11 cellular contexts compared by ENCODE assay signal in genomic region chr6:28709478-28710349, GRCh38.
DNase-seq lines count a peak whose midpoint lies in the region; ATAC-seq and TF ChIP-seq lines count a peak whose summit lies in the region.
"Had no signal": no experiment of that assay in that cellular context is flagged by ENCODE, and none has a peak within 500 bp of the region (broad histone marks: within the 10 kb centered on the region; RNA-seq: fewer than 3 reads in every experiment).

No MANE protein-coding gene starts in this region.

- H3K36me3 Mint-ChIP-seq in activated T-cell treated with anti-CD3 and anti-CD28 coated beads, Interleukin-2, amount 50 U/mL, for 72 hours (ENCODE audit: insufficient read depth in 2 of 2) = peaks cover 16 to 23% of the 10 kb centered on the region in 2 donors
- peaks cover 20% of the 10 kb centered on the region for H3K36me3 Mint-ChIP-seq in glutamatergic neuron (ENCODE audit: unreplicated experiment)
- H3K36me3 Mint-ChIP-seq in stimulated activated naive B cell treated with anti-CD40 and anti-IgM and Interleukin-4, amounts not matched to agents 10 μg/mL and 1 μg/mL and 100 μg/mL, for 72 hours = peaks cover 7 to 22% of the 10 kb centered on the region in 2 donors

- DNase-seq in activated T-cell treated with anti-CD3 and anti-CD28 coated beads, Interleukin-2, amount 50 U/mL, for 72 hours = no peak
- no peak for DNase-seq in activated T-cell treated with anti-CD3 and anti-CD28 coated beads, Interleukin-2, amount 50 U/mL, for 1 hour
- peak; percentile 45 for DNase-seq in glutamatergic neuron
- DNase-seq in stimulated activated naive B cell treated with anti-CD40 and anti-IgM and Interleukin-4, amounts not matched to agents 10 μg/mL and 1 μg/mL and 100 μg/mL, for 72 hours = no peak
- DNase-seq in LoVo (ENCODE audit: low spot score) = no peak
- no peak for DNase-seq in NCI-H446 treated with DMSO at 0.1 percent for 48 hours (lab: John Stamatoyannopoulos, UW)
- DNase-seq in T-helper 9 cell = no peak
- DNase-seq: DMS79 had no signal

- H3K9me3 Mint-ChIP-seq in activated T-cell treated with anti-CD3 and anti-CD28 coated beads, Interleukin-2, amount 50 U/mL, for 72 hours = peaks cover 6 to 7% of the 10 kb centered on the region in 2 donors
- peaks cover 16% of the 10 kb centered on the region for H3K9me3 Mint-ChIP-seq in glutamatergic neuron (ENCODE audit: unreplicated experiment)
- H3K9me3 Mint-ChIP-seq in stimulated activated naive B cell treated with anti-CD40 and anti-IgM and Interleukin-4, amounts not matched to agents 10 μg/mL and 1 μg/mL and 100 μg/mL, for 72 hours = peaks cover 18 to 23% of the 10 kb centered on the region in 2 donors

- peak overlapping the region; percentile 20 for H3K4me3 ChIP-seq in WI38 (ENCODE audit: low read depth, low read length)
- H3K4me3 ChIP-seq: ascending aorta, SJSA1 had no signal

- H3K27me3 Mint-ChIP-seq in activated T-cell treated with anti-CD3 and anti-CD28 coated beads, Interleukin-2, amount 50 U/mL, for 72 hours (ENCODE audit: low read depth) = peaks cover 69% of the 10 kb centered on the region
- H3K27me3 Mint-ChIP-seq in glutamatergic neuron (ENCODE audit: unreplicated experiment) = no peaks in the 10 kb centered on the region
- H3K27me3 Mint-ChIP-seq in stimulated activated naive B cell treated with anti-CD40 and anti-IgM and Interleukin-4, amounts not matched to agents 10 μg/mL and 1 μg/mL and 100 μg/mL, for 72 hours = peaks cover 47 to 76% of the 10 kb centered on the region in 2 donors

- peak overlapping the region; percentile 68 to 83 for H3K4me3 Mint-ChIP-seq in activated T-cell treated with anti-CD3 and anti-CD28 coated beads, Interleukin-2, amount 50 U/mL, for 72 hours
- peak overlapping the region; percentile 93 for H3K4me3 Mint-ChIP-seq in glutamatergic neuron (ENCODE audit: unreplicated experiment)
- peak overlapping the region; percentile 9 to 59 for H3K4me3 Mint-ChIP-seq in stimulated activated naive B cell treated with anti-CD40 and anti-IgM and Interleukin-4, amounts not matched to agents 10 μg/mL and 1 μg/mL and 100 μg/mL, for 72 hours

- ATAC-seq in activated T-cell treated with anti-CD3 and anti-CD28 coated beads, Interleukin-2, amount 50 U/mL, for 72 hours (replicated peaks in 1 of 2) = no peak
- no peak for ATAC-seq in stimulated activated naive B cell treated with anti-CD40 and anti-IgM and Interleukin-4, amounts not matched to agents 10 μg/mL and 1 μg/mL and 100 μg/mL, for 72 hours (replicated peaks)

- peaks cover 14% of the 10 kb centered on the region for H3K4me1 Mint-ChIP-seq in activated T-cell treated with anti-CD3 and anti-CD28 coated beads, Interleukin-2, amount 50 U/mL, for 72 hours (ENCODE audit: low read depth)
- no peaks in the 10 kb centered on the region for H3K4me1 Mint-ChIP-seq in glutamatergic neuron (ENCODE audit: low read depth, unreplicated experiment)
- H3K4me1 Mint-ChIP-seq in stimulated activated naive B cell treated with anti-CD40 and anti-IgM and Interleukin-4, amounts not matched to agents 10 μg/mL and 1 μg/mL and 100 μg/mL, for 72 hours = peaks cover 4 to 6% of the 10 kb centered on the region in 2 donors

- TF ChIP-seq CTCF in WI38 (IDR thresholded peaks at IDR 0.05; ENCODE audit: low read depth, low read length) (no peak), glutamatergic neuron (IDR thresholded peaks at IDR 0.05; ENCODE audit: partially characterized antibody, unreplicated experiment) (no peak)

- H3K27ac Mint-ChIP-seq in activated T-cell treated with anti-CD3 and anti-CD28 coated beads, Interleukin-2, amount 50 U/mL, for 72 hours = peak overlapping the region; percentile 77
- peak overlapping the region; percentile 79 for H3K27ac Mint-ChIP-seq in glutamatergic neuron (ENCODE audit: unreplicated experiment)
- peak overlapping the region; percentile 15 for H3K27ac Mint-ChIP-seq in stimulated activated naive B cell treated with anti-CD40 and anti-IgM and Interleukin-4, amounts not matched to agents 10 μg/mL and 1 μg/mL and 100 μg/mL, for 72 hours

Comparison
In these comparisons a context has a peak if more than half of its experiments do, and no peak if none do; other contexts are left out.
1. H3K27ac Mint-ChIP-seq: peak in every context shown above with its lines; median percentile 79 in glutamatergic neuron; 77 in activated T-cell treated with anti-CD3 and anti-CD28 coated beads, Interleukin-2, amount 50 U/mL, for 72 hours; 15 in stimulated activated naive B cell treated with anti-CD40 and anti-IgM and Interleukin-4, amounts not matched to agents 10 μg/mL and 1 μg/mL and 100 μg/mL, for 72 hours.
2. H3K4me3 Mint-ChIP-seq: peak in every context shown above with its lines; median percentile 93 in glutamatergic neuron; 76 in activated T-cell treated with anti-CD3 and anti-CD28 coated beads, Interleukin-2, amount 50 U/mL, for 72 hours; 34 in stimulated activated naive B cell treated with anti-CD40 and anti-IgM and Interleukin-4, amounts not matched to agents 10 μg/mL and 1 μg/mL and 100 μg/mL, for 72 hours.